8 cellular contexts compared by ENCODE assay signal in the genomic region with DNA sequence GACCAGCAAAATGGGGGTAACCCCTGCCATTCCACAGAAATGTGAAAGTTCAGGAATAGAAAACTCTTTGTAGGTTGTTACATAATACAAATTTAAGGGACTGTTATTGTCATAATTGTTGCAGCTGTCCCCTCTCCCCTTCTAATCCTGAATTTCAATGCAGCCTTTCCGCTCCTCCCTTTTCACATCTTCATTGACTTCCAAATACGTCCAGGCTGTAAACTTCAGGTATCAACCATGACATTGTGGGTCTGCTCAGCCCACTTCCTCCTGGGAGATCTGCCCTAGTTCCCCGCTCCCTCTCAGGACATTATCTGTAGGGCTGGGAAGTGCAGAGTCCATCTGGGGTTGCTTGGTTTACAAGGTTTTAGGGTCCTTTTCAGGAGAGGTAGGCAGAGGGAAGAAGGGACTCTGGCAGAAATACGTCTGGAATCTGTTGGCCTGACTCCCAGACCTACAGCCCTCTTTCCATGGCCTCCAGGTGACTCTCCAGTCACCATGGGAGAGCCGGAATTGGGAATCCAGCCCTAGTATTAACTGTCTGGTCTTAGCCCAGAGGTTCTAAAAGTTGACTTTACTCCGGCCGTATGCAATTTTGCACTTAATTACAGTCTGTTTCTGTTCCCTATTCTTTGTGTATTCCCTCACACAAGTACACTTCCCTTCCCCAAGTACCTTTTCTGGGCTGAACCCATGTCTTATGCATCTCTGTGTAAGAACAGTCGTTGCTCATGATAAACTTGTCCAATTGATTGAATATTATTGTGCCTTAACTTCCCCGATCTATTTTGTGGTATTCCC. TPM values are rescaled to one million over a fixed set of nuclear protein-coding genes. Genes with fewer than 3 reads are reported as not detected.
DNase-seq lines count a peak whose midpoint lies in the region; ATAC-seq and TF ChIP-seq lines count a peak whose summit lies in the region.

No MANE protein-coding gene starts in this region.

- H3K36me3 ChIP-seq in KOPT-K1 (ENCODE audit: insufficient read depth, low read length): no peaks in the 10 kb centered on the region
- no peaks in the 10 kb centered on the region for H3K36me3 ChIP-seq in adrenal gland (replicated peaks in 1 of 2)
- no peaks in the 10 kb centered on the region for H3K36me3 ChIP-seq in gastroesophageal sphincter

- TF ChIP-seq POLR2A in adrenal gland (IDR thresholded peaks at IDR 0.05): no peak
- TF ChIP-seq POLR2A in gastroesophageal sphincter (IDR thresholded peaks at IDR 0.05): no peak

- H3K4me3 Mint-ChIP-seq in nephron progenitor cell: peak overlapping the region; percentile 68

- peaks cover 6% of the 10 kb centered on the region for H3K9me3 Mint-ChIP-seq in nephron progenitor cell

- H3K27ac ChIP-seq in KOPT-K1 (ENCODE audit: low read depth, low read length, poor library complexity, severe bottlenecking) (peak overlapping the region; percentile 99), adrenal gland (peak overlapping the region in 3 of 5 donors; percentile 57 to 91 (median 84)), gastroesophageal sphincter (peak overlapping the region in 1 of 4 donors; percentile 77)

- 57 to 61% (median 60%) methylated on average over 9 of the region's 9 CpGs for WGBS in adrenal gland, 4 donors
- WGBS in gastroesophageal sphincter (ENCODE audit: low coverage in 1 of 2), 2 donors: 49 to 70% methylated on average over 7 to 8 of the region's 9 CpGs

- peak overlapping the region in 2 of 4 donors; percentile 70 to 81 for H3K4me3 ChIP-seq in adrenal gland
- peak overlapping the region in 1 of 2 donors; percentile 65 for H3K4me3 ChIP-seq in gastroesophageal sphincter

- H3K27me3 ChIP-seq in adrenal gland (no peaks in the 10 kb centered on the region), gastroesophageal sphincter (peaks cover 46% of the 10 kb centered on the region)

- H3K4me1 Mint-ChIP-seq in nephron progenitor cell: peaks cover 10% of the 10 kb centered on the region

- H3K27ac Mint-ChIP-seq in nephron progenitor cell: no peak overlapping the region

- no peak for TF ChIP-seq EP300 in gastroesophageal sphincter (IDR thresholded peaks at IDR 0.05)

- H3K9me3 ChIP-seq in KOPT-K1 (ENCODE audit: insufficient read depth, low read length, poor library complexity, severe bottlenecking) (no peaks in the 10 kb centered on the region), adrenal gland (replicated peaks in 1 of 3) (no peaks in the 10 kb centered on the region), gastroesophageal sphincter (no peaks in the 10 kb centered on the region)

- no peak for TF ChIP-seq CTCF in adrenal gland (IDR thresholded peaks at IDR 0.05)
- TF ChIP-seq CTCF in nephron progenitor cell (IDR thresholded peaks at IDR 0.05): no peak
- TF ChIP-seq CTCF in gastroesophageal sphincter (IDR thresholded peaks at IDR 0.05): no peak

- ATAC-seq in gastroesophageal sphincter (no peak), HG02610 (IDR thresholded peaks at IDR 0.05; ENCODE audit: unreplicated experiment) (no peak)

- H3K4me1 ChIP-seq in adrenal gland (replicated peaks in 1 of 2) (peaks cover 5 to 33% of the 10 kb centered on the region in 2 donors), gastroesophageal sphincter (peaks cover 0 to 30% (median 0%) of the 10 kb centered on the region in 3 donors)

- peak; percentile 72 for DNase-seq in CD1c-positive myeloid dendritic cell (ENCODE audit: extremely low spot score)
- no peak for DNase-seq in adrenal gland
- DNase-seq in nephron progenitor cell: no peak
- DNase-seq in NCI-H1417 (lab: John Stamatoyannopoulos, UW): no peak
- DNase-seq in GM19238 (ENCODE audit: insufficient read length, low spot score): no peak

- intact Hi-C loops in adrenal gland (cut with DNase I): no loop called here

- H3K27me3 Mint-ChIP-seq in nephron progenitor cell (ENCODE audit: low read depth, poor library complexity): peaks cover 65% of the 10 kb centered on the region

- H3K36me3 Mint-ChIP-seq in nephron progenitor cell (ENCODE audit: low read depth): no peaks in the 10 kb centered on the region

RNA-seq across cellular contexts. Expression of gene DENND2D, which starts 4.7 kb away (rescaled TPM):
- total RNA-seq in adrenal gland (10 to 100 TPM; 37.0 to 62.9 (median 42.7) TPM), gastroesophageal sphincter (10 to 100 TPM in 1 of 4 donors, 1 to 10 TPM in 3; 1.4 to 16.6 (median 6.4) TPM)
- polyA plus RNA-seq in adrenal gland: 10 to 100 TPM; 38.1 to 57.3 (median 39.9) TPM

RNA-seq across cellular contexts. Expression of gene CHI3L2, which starts 22.4 kb away (rescaled TPM):
- total RNA-seq in adrenal gland (1 to 10 TPM in 5 of 8 donors, under 1 TPM in 2, not detected in 1; 0.84 to 9.1 (median 2.8) TPM), gastroesophageal sphincter (10 to 100 TPM in 1 of 4 donors, 1 to 10 TPM in 1, under 1 TPM in 1, not detected in 1; 0.42 to 13.1 (median 4.7) TPM)
- polyA plus RNA-seq in adrenal gland: 1 to 10 TPM in 2 of 3 donors, under 1 TPM in 1; 0.35 to 3.0 (median 2.7) TPM
